19 cellular contexts compared by ENCODE assay signal in the genomic region with DNA sequence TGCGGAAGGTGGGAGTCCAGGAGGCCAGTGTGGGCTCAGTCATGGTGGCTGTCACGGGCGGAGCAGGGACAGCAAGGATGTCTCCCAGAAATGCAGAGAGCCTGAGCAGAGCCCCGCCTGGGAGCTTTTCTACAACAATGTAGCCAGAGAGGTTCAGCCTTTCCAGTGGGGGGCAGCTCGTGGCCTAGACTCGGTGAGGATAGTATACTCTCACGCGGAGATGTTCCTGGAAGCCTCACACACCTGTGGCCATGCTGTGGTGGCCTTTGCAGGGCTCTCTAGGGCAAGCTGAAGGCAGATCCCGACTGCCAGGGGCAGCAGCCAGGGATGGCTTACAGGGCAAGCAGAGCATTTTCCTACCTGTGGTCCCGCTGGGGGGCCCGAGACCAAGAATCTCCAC.
DNase-seq lines count a peak whose midpoint lies in the region; ATAC-seq and TF ChIP-seq lines count a peak whose summit lies in the region.
"Had no signal": no experiment of that assay in that cellular context is flagged by ENCODE, and none has a peak within 500 bp of the region (broad histone marks: within the 10 kb centered on the region; RNA-seq: fewer than 3 reads in every experiment).

No MANE protein-coding gene starts in this region.

- H3K4me1 ChIP-seq in HAP-1, result peaks cover 4% of the 10 kb centered on the region
- H3K4me1 ChIP-seq: Caco-2 had no signal

- no peak for ATAC-seq in activated CD8-positive, alpha-beta T cell treated with anti-CD3 and anti-CD28 coated beads, Interleukin-2, amount 10 ng/mL, durations not matched to agents 7 days and 5 days
- ATAC-seq in activated CD8-positive, alpha-beta T cell treated with anti-CD3 and anti-CD28 coated beads for 36 hours, result no peak
- ATAC-seq in CD4-positive, alpha-beta T cell (ENCODE audit: poor library complexity), result no peak
- no peak for ATAC-seq in activated T-helper 17 cell treated with anti-CD3 and anti-CD28 coated beads, Interleukin-2, amount 50 U/mL, for 72 hours (replicated peaks)
- ATAC-seq in omental fat pad (ENCODE audit: low FRiP score), result peak; percentile 14

- POLR2A ChIA-PET in activated CD8-positive, alpha-beta T cell treated with anti-CD3 and anti-CD28 coated beads, Interleukin-2, amount 10 ng/mL, durations not matched to agents 7 days and 5 days (lab: Charles Lee), result interaction anchor here (1.3 kb wide), 1 partner anchor 149 kb away, joined by 6 read pairs; no protein-coding TSS in a partner anchor
- POLR2A ChIA-PET in activated CD8-positive, alpha-beta T cell treated with anti-CD3 and anti-CD28 coated beads for 36 hours (lab: Charles Lee), result interaction anchor here (1.2 to 1.4 kb wide), 2 partner anchors 27 to 108 kb away, joined by 4 read pairs; no protein-coding TSS in a partner anchor
- POLR2A ChIA-PET in CD4-positive, alpha-beta T cell (lab: Charles Lee), result interaction anchor here (2.4 to 2.8 kb wide), 2 partner anchors 24 to 26 kb away, joined by 10 to 18 read pairs; no protein-coding TSS in a partner anchor

- in situ Hi-C loops in HAP-1 (cut with MboI; ENCODE audit: low sequenced_read_pairs), result no loop called here

- H3K36me3 Mint-ChIP-seq in activated CD8-positive, alpha-beta T cell treated with anti-CD3 and anti-CD28 coated beads, Interleukin-2, amount 10 ng/mL, durations not matched to agents 7 days and 5 days (ENCODE audit: low read depth), result peaks cover 44% of the 10 kb centered on the region
- peaks cover 27% of the 10 kb centered on the region for H3K36me3 Mint-ChIP-seq in activated CD8-positive, alpha-beta T cell treated with anti-CD3 and anti-CD28 coated beads for 36 hours (ENCODE audit: low read depth)
- peaks cover 31% of the 10 kb centered on the region for H3K36me3 Mint-ChIP-seq in CD4-positive, alpha-beta T cell (ENCODE audit: low read depth)
- H3K36me3 Mint-ChIP-seq in activated T-helper 17 cell treated with anti-CD3 and anti-CD28 coated beads, Interleukin-2, amount 50 U/mL, for 72 hours (ENCODE audit: low read depth), result peaks cover 29% of the 10 kb centered on the region

- no peaks in the 10 kb centered on the region for H3K27me3 Mint-ChIP-seq in activated CD8-positive, alpha-beta T cell treated with anti-CD3 and anti-CD28 coated beads, Interleukin-2, amount 10 ng/mL, durations not matched to agents 7 days and 5 days (ENCODE audit: low read depth)
- H3K27me3 Mint-ChIP-seq in activated CD8-positive, alpha-beta T cell treated with anti-CD3 and anti-CD28 coated beads for 36 hours, result no peaks in the 10 kb centered on the region
- no peaks in the 10 kb centered on the region for H3K27me3 Mint-ChIP-seq in CD4-positive, alpha-beta T cell
- no peaks in the 10 kb centered on the region for H3K27me3 Mint-ChIP-seq in activated T-helper 17 cell treated with anti-CD3 and anti-CD28 coated beads, Interleukin-2, amount 50 U/mL, for 72 hours

- peaks cover 4% of the 10 kb centered on the region for H3K9me3 ChIP-seq in CD4-positive, alpha-beta T cell (ENCODE audit: control insufficient read depth, low read length)
- H3K9me3 ChIP-seq in HAP-1, result no peaks in the 10 kb centered on the region
- H3K9me3 ChIP-seq: Caco-2 had no signal

- TF ChIP-seq CTCF in activated CD8-positive, alpha-beta T cell treated with anti-CD3 and anti-CD28 coated beads for 36 hours (IDR thresholded peaks at IDR 0.05), result no peak
- TF ChIP-seq CTCF in CD4-positive, alpha-beta T cell (IDR thresholded peaks at IDR 0.05), result no peak
- no peak for TF ChIP-seq CTCF in omental fat pad (IDR thresholded peaks at IDR 0.05)

- H3K4me3 Mint-ChIP-seq in activated CD8-positive, alpha-beta T cell treated with anti-CD3 and anti-CD28 coated beads, Interleukin-2, amount 10 ng/mL, durations not matched to agents 7 days and 5 days, result no peak overlapping the region
- H3K4me3 Mint-ChIP-seq in activated CD8-positive, alpha-beta T cell treated with anti-CD3 and anti-CD28 coated beads for 36 hours, result no peak overlapping the region
- peak overlapping the region; percentile 42 for H3K4me3 Mint-ChIP-seq in CD4-positive, alpha-beta T cell
- no peak overlapping the region for H3K4me3 Mint-ChIP-seq in activated T-helper 17 cell treated with anti-CD3 and anti-CD28 coated beads, Interleukin-2, amount 50 U/mL, for 72 hours

- no peak for DNase-seq in activated CD8-positive, alpha-beta T cell treated with anti-CD3 and anti-CD28 coated beads, Interleukin-2, amount 10 ng/mL, durations not matched to agents 7 days and 5 days
- DNase-seq in activated CD8-positive, alpha-beta T cell treated with anti-CD3 and anti-CD28 coated beads for 36 hours, result no peak
- DNase-seq in CD4-positive, alpha-beta T cell, result no peak
- no peak for DNase-seq in omental fat pad (ENCODE audit: low spot score)
- DNase-seq in NCI-H526 (lab: John Stamatoyannopoulos, UW), result no peak
- DNase-seq in HAP-1 (ENCODE audit: low spot score in 2 of 2), result no peak
- DNase-seq in activated CD4-positive, alpha-beta T cell treated with anti-CD3 and anti-CD28 coated beads, Interleukin-2, amount 50 U/mL, for 1 hour, result no peak
- DNase-seq: Caco-2, DMS153, EL, HCEC 1CT, Karpas-422, MM.1S, NCI-H1092 treated with DMSO at 0.1 percent for 48 hours, NCI-H2081 treated with DMSO at 0.1 percent for 48 hours, NCI-H526 treated with DMSO at 0.1 percent for 48 hours, SHP77 had no signal

- H3K27me3 ChIP-seq in CD4-positive, alpha-beta T cell (ENCODE audit: control insufficient read depth, insufficient read depth, low read length), result no peaks in the 10 kb centered on the region
- H3K27me3 ChIP-seq in HAP-1 (ENCODE audit: low read depth), result no peaks in the 10 kb centered on the region

- H3K36me3 ChIP-seq in HAP-1 (replicated peaks), result no peaks in the 10 kb centered on the region

- H3K27ac Mint-ChIP-seq in activated CD8-positive, alpha-beta T cell treated with anti-CD3 and anti-CD28 coated beads, Interleukin-2, amount 10 ng/mL, durations not matched to agents 7 days and 5 days, result peak overlapping the region; percentile 39
- no peak overlapping the region for H3K27ac Mint-ChIP-seq in activated CD8-positive, alpha-beta T cell treated with anti-CD3 and anti-CD28 coated beads for 36 hours
- H3K27ac Mint-ChIP-seq in CD4-positive, alpha-beta T cell, result peak overlapping the region; percentile 97
- H3K27ac Mint-ChIP-seq in activated T-helper 17 cell treated with anti-CD3 and anti-CD28 coated beads, Interleukin-2, amount 50 U/mL, for 72 hours, result peak overlapping the region; percentile 6

- CTCF ChIA-PET in activated CD8-positive, alpha-beta T cell treated with anti-CD3 and anti-CD28 coated beads, Interleukin-2, amount 10 ng/mL, durations not matched to agents 7 days and 5 days (lab: Charles Lee), result interaction anchor here (1.7 to 2.6 kb wide), 3 partner anchors 87 to 246 kb away, joined by 4 to 14 read pairs (median 9); no protein-coding TSS in a partner anchor
- CTCF ChIA-PET in activated CD8-positive, alpha-beta T cell treated with anti-CD3 and anti-CD28 coated beads for 36 hours (lab: Charles Lee), result interaction anchor here (0.6 to 2.0 kb wide), 3 partner anchors 24 to 182 kb away, joined by 3 to 7 read pairs (median 4); no protein-coding TSS in a partner anchor
- CTCF ChIA-PET in CD4-positive, alpha-beta T cell (lab: Charles Lee), result no interaction called here

- H3K4me3 ChIP-seq in HAP-1, result no peak overlapping the region

- peaks cover 18% of the 10 kb centered on the region for H3K9me3 Mint-ChIP-seq in activated CD8-positive, alpha-beta T cell treated with anti-CD3 and anti-CD28 coated beads, Interleukin-2, amount 10 ng/mL, durations not matched to agents 7 days and 5 days (ENCODE audit: insufficient read depth)
- H3K9me3 Mint-ChIP-seq in activated CD8-positive, alpha-beta T cell treated with anti-CD3 and anti-CD28 coated beads for 36 hours, result peaks cover 9% of the 10 kb centered on the region
- H3K9me3 Mint-ChIP-seq in CD4-positive, alpha-beta T cell, result peaks cover 7% of the 10 kb centered on the region
- H3K9me3 Mint-ChIP-seq in activated T-helper 17 cell treated with anti-CD3 and anti-CD28 coated beads, Interleukin-2, amount 50 U/mL, for 72 hours, result no peaks in the 10 kb centered on the region

- intact Hi-C loops in activated CD8-positive, alpha-beta T cell treated with anti-CD3 and anti-CD28 coated beads for 36 hours (cut with micrococcal nuclease), result no loop called here
- intact Hi-C loops in CD4-positive, alpha-beta T cell (cut with DNase I, micrococcal nuclease), result loop anchor here (5.0 to 10.0 kb wide), 2 partner anchors 80 to 152 kb away; no protein-coding TSS in a partner anchor

- H3K27ac ChIP-seq in CD4-positive, alpha-beta T cell (ENCODE audit: low read depth, low read length), result no peak overlapping the region
- H3K27ac ChIP-seq: 22Rv1 had no signal

- H3K4me1 Mint-ChIP-seq in activated CD8-positive, alpha-beta T cell treated with anti-CD3 and anti-CD28 coated beads, Interleukin-2, amount 10 ng/mL, durations not matched to agents 7 days and 5 days (ENCODE audit: low read depth), result peaks cover 74% of the 10 kb centered on the region
- H3K4me1 Mint-ChIP-seq in activated CD8-positive, alpha-beta T cell treated with anti-CD3 and anti-CD28 coated beads for 36 hours (ENCODE audit: low read depth), result peaks cover 50% of the 10 kb centered on the region
- peaks cover 85% of the 10 kb centered on the region for H3K4me1 Mint-ChIP-seq in CD4-positive, alpha-beta T cell (ENCODE audit: low read depth)
- peaks cover 35% of the 10 kb centered on the region for H3K4me1 Mint-ChIP-seq in activated T-helper 17 cell treated with anti-CD3 and anti-CD28 coated beads, Interleukin-2, amount 50 U/mL, for 72 hours
